ENCODE assay signal across 20 cellular contexts in genomic region chr11:37177721-37178120, GRCh38.
"Had no signal": no experiment of that assay in that cellular context is flagged by ENCODE, and none has a peak within 500 bp of the region (broad histone marks: within the 10 kb centered on the region; RNA-seq: fewer than 3 reads in every experiment).

No MANE protein-coding gene starts in this region.

- H3K9me3 ChIP-seq: ovary, right lobe of liver, upper lobe of right lung had no signal

- H3K4me3 ChIP-seq: heart left ventricle, left ventricle myocardium inferior, lung, ovary, right atrium auricular region, right lobe of liver, skin epidermis, spleen, tibial nerve, upper lobe of right lung had no signal

- H3K4me1 ChIP-seq: heart left ventricle, left ventricle myocardium inferior, right atrium auricular region, right lobe of liver, spleen, tibial nerve, upper lobe of right lung had no signal

- FAIRE-seq: urothelium cell line had no signal

- H3K27me3 ChIP-seq: heart left ventricle, ovary, right atrium auricular region, right lobe of liver, spleen, tibial nerve, upper lobe of right lung had no signal

- H3K4me1 Mint-ChIP-seq: naive B cell; natural killer cell; stimulated activated effector memory CD8-positive, alpha-beta T cell treated with anti-CD3 and anti-CD28 coated beads, Interleukin-12 subunit alpha, Interleukin-12 subunit beta, amount 100 ng/mL, for 72 hours had no signal

- H3K36me3 Mint-ChIP-seq: naive B cell; natural killer cell; stimulated activated effector memory CD8-positive, alpha-beta T cell treated with anti-CD3 and anti-CD28 coated beads, Interleukin-12 subunit alpha, Interleukin-12 subunit beta, amount 100 ng/mL, for 72 hours had no signal

- H3K27ac ChIP-seq: heart left ventricle, left ventricle myocardium inferior, ovary, right atrium auricular region, right lobe of liver, skin epidermis, spleen, tibial nerve, upper lobe of right lung had no signal

- H3K4me3 Mint-ChIP-seq: naive B cell; natural killer cell; stimulated activated effector memory CD8-positive, alpha-beta T cell treated with anti-CD3 and anti-CD28 coated beads, Interleukin-12 subunit alpha, Interleukin-12 subunit beta, amount 100 ng/mL, for 72 hours; stimulated activated naive CD8-positive, alpha-beta T cell treated with anti-CD3 and anti-CD28 coated beads, Interleukin-15, Interleukin-2, amounts not matched to agents 100 ng/mL and 50 ng/mL, for 24 hours had no signal

- H3K27ac Mint-ChIP-seq: naive B cell; natural killer cell; progenitor cell of endocrine pancreas; stimulated activated effector memory CD8-positive, alpha-beta T cell treated with anti-CD3 and anti-CD28 coated beads, Interleukin-12 subunit alpha, Interleukin-12 subunit beta, amount 100 ng/mL, for 72 hours; stimulated activated naive CD8-positive, alpha-beta T cell treated with anti-CD3 and anti-CD28 coated beads, Interleukin-15, Interleukin-2, amounts not matched to agents 100 ng/mL and 50 ng/mL, for 24 hours had no signal

- H3K36me3 ChIP-seq: heart left ventricle, left ventricle myocardium inferior, ovary, right atrium auricular region, right lobe of liver, spleen, tibial nerve, upper lobe of right lung had no signal

- DNase-seq: glutamatergic neuron; heart left ventricle; islet precursor cell; left ventricle myocardium inferior; naive B cell; natural killer cell; ovary; right lobe of liver; spleen; stimulated activated CD4-positive, alpha-beta T cell treated with anti-CD3 and anti-CD28 coated beads, Interleukin-4, amount 100 ng/mL, for 24 hours; stimulated activated naive CD4-positive, alpha-beta T cell; upper lobe of right lung had no signal

- H3K27me3 Mint-ChIP-seq: naive B cell; progenitor cell of endocrine pancreas; stimulated activated naive CD8-positive, alpha-beta T cell treated with anti-CD3 and anti-CD28 coated beads, Interleukin-15, Interleukin-2, amounts not matched to agents 100 ng/mL and 50 ng/mL, for 24 hours had no signal
